1 cellular context compared by ENCODE assay signal in genomic region chr17:35587074-35587961, GRCh38.
TF ChIP-seq lines count a peak whose summit lies in the region.

Gene AP2B1 (plus strand): TSS chr17:35587322. CDS start chr17:35594031, 6,709 bp downstream.

TF ChIP-seq in K562, 482 proteins besides CTCF, POLR2A, EP300 and RAD21 (continued from another document and continues in another):
- TF ChIP-seq TFAP4 (CRISPR knock-in tag; IDR thresholded peaks at IDR 0.05; ENCODE audit: borderline replicate concordance), result peak; percentile 93
- peak; percentile 74 for TF ChIP-seq RB1 (IDR thresholded peaks at IDR 0.05; ENCODE audit: low read depth)
- TF ChIP-seq ATF6 (CRISPR knock-in tag; IDR thresholded peaks at IDR 0.05), result no peak; the same call in 1 of the 2 replicates
- peak; percentile 70; the same call in 1 of the 2 replicates for TF ChIP-seq SMAD4 (CRISPR knock-in tag; conservative IDR thresholded peaks at IDR 0.05)
- no peak for TF ChIP-seq ZNF561 (CRISPR knock-in tag; conservative IDR thresholded peaks at IDR 0.05)
- TF ChIP-seq CBX1 (IDR thresholded peaks at IDR 0.05; ENCODE audit: low read depth), result no peak
- no peak for TF ChIP-seq TSHZ1 (CRISPR knock-in tag; IDR thresholded peaks at IDR 0.05)
- peak in 1 of 2 experiments; percentile 76; a peak in 2 of 4 replicates for TF ChIP-seq SIN3A (IDR thresholded peaks at IDR 0.05; ENCODE audit: borderline replicate concordance in 2 of 2, control insufficient read depth in 1 of 2, low read depth in 2 of 2, low read length in 2 of 2)
- TF ChIP-seq WHSC1 (IDR thresholded peaks at IDR 0.05; ENCODE audit: low read length), result no peak
- TF ChIP-seq BRD4 (IDR thresholded peaks at IDR 0.05), result peak; percentile 24; the same call in 1 of the 2 replicates
- no peak for TF ChIP-seq SLC30A9 (CRISPR knock-in tag; IDR thresholded peaks at IDR 0.05)
- TF ChIP-seq ZBTB2 (IDR thresholded peaks at IDR 0.05), result peak; percentile 84
- TF ChIP-seq KAT7 (CRISPR knock-in tag; IDR thresholded peaks at IDR 0.05; ENCODE audit: borderline replicate concordance), result no peak
- TF ChIP-seq CTBP1 (IDR thresholded peaks at IDR 0.05; ENCODE audit: borderline replicate concordance), result peak; percentile 81
- TF ChIP-seq PRDM10 (IDR thresholded peaks at IDR 0.05; ENCODE audit: partially characterized antibody), result peak; percentile 56
- peak; percentile 87 for TF ChIP-seq CEBPB (tag; IDR thresholded peaks at IDR 0.05)
- no peak; the same call in 1 of the 2 replicates for TF ChIP-seq CEBPG (CRISPR knock-in tag; IDR thresholded peaks at IDR 0.05)
- TF ChIP-seq CEBPG (tag; conservative IDR thresholded peaks at IDR 0.05 in 1 of 2, IDR thresholded peaks at IDR 0.05 in 1 of 2), result peak; percentile 43 to 77; a peak in 2 of 4 replicates
- no peak for TF ChIP-seq MED1 (CRISPR knock-in tag; IDR thresholded peaks at IDR 0.05; ENCODE audit: borderline replicate concordance)
- TF ChIP-seq GATA2 (CRISPR knock-in tag; IDR thresholded peaks at IDR 0.05), result no peak
- no peak for TF ChIP-seq ZNF668 (CRISPR knock-in tag; IDR thresholded peaks at IDR 0.05)
- TF ChIP-seq ZNF511 (CRISPR knock-in tag; IDR thresholded peaks at IDR 0.05), result peak; percentile 65; the same call in 1 of the 2 replicates
- TF ChIP-seq SNAPC5 (CRISPR knock-in tag; IDR thresholded peaks at IDR 0.05), result no peak
- no peak for TF ChIP-seq FIP1L1 (IDR thresholded peaks at IDR 0.05; ENCODE audit: low read depth, low read length, poor library complexity, severe bottlenecking)
- TF ChIP-seq PHF21A (IDR thresholded peaks at IDR 0.05; ENCODE audit: borderline replicate concordance, low read depth), result no peak
- TF ChIP-seq MBD1 (CRISPR knock-in tag; IDR thresholded peaks at IDR 0.05), result no peak
- 0 out of 2 replicates have a peak, but pooled peaks have one; percentile 65 for TF ChIP-seq GATAD2A (IDR thresholded peaks at IDR 0.05)
- TF ChIP-seq HMBOX1 (IDR thresholded peaks at IDR 0.05), result no peak
- TF ChIP-seq DEAF1 (CRISPR knock-in tag; IDR thresholded peaks at IDR 0.05), result no peak
- peak; percentile 93 for TF ChIP-seq POLR2H (tag; IDR thresholded peaks at IDR 0.05; ENCODE audit: low read depth)
- peak; percentile 69 for TF ChIP-seq NFIC (IDR thresholded peaks at IDR 0.05)
